9 cellular contexts compared by ENCODE assay signal in genomic region chr15:55197362-55197705, GRCh38. TPM values are rescaled to one million over a fixed set of nuclear protein-coding genes. Genes with fewer than 3 reads are reported as not detected.
DNase-seq lines count a peak whose midpoint lies in the region; ATAC-seq and TF ChIP-seq lines count a peak whose summit lies in the region.
"Had no signal": no experiment of that assay in that cellular context is flagged by ENCODE, and none has a peak within 500 bp of the region (broad histone marks: within the 10 kb centered on the region; RNA-seq: fewer than 3 reads in every experiment).

No MANE protein-coding gene starts in this region.

- no peaks in the 10 kb centered on the region for H3K9me3 ChIP-seq in CD8-positive, alpha-beta T cell (ENCODE audit: low read length)

- no peak for TF ChIP-seq CTCF in CD8-positive, alpha-beta T cell (IDR thresholded peaks at IDR 0.05)
- TF ChIP-seq CTCF in foreskin keratinocyte (conservative IDR thresholded peaks at IDR 0.05): no peak
- TF ChIP-seq CTCF in omental fat pad (IDR thresholded peaks at IDR 0.05): no peak

- POLR2A ChIA-PET in CD8-positive, alpha-beta T cell (lab: Charles Lee): interaction anchor here (0.6 to 3.1 kb wide), 15 partner anchors 9 to 1047 kb away, joined by 3 to 38 read pairs (median 5); partner anchors contain the start of genes CCPG1, PIERCE2, PIGB and PIGBOS1

- peaks cover 2% of the 10 kb centered on the region for H3K9me3 Mint-ChIP-seq in CD8-positive, alpha-beta T cell

- H3K4me3 ChIP-seq in CD8-positive, alpha-beta T cell (ENCODE audit: low read depth, low read length): peak overlapping the region; percentile 82

- H3K36me3 Mint-ChIP-seq in CD8-positive, alpha-beta T cell: peaks cover 17% of the 10 kb centered on the region

- no peaks in the 10 kb centered on the region for H3K27me3 ChIP-seq in CD8-positive, alpha-beta T cell (ENCODE audit: insufficient read depth, low read length)
- H3K27me3 ChIP-seq in foreskin keratinocyte: no peaks in the 10 kb centered on the region

- no peak for DNase-seq in CD8-positive, alpha-beta T cell
- peak; percentile 43 for DNase-seq in NCI-H526 treated with DMSO at 0.1 percent for 48 hours (lab: John Stamatoyannopoulos, UW)
- no peak for DNase-seq in foreskin keratinocyte
- no peak for DNase-seq in NCI-H2081 treated with DMSO at 0.1 percent for 48 hours (lab: John Stamatoyannopoulos, UW)
- no peak for DNase-seq in NCI-H524 treated with DMSO at 0.1 percent for 48 hours (lab: John Stamatoyannopoulos, UW)
- no peak for DNase-seq in omental fat pad (ENCODE audit: low spot score)

- no peak overlapping the region for H3K4me3 Mint-ChIP-seq in CD8-positive, alpha-beta T cell
- H3K4me3 Mint-ChIP-seq: naive B cell had no signal

- H3K36me3 ChIP-seq in CD8-positive, alpha-beta T cell (ENCODE audit: insufficient read depth, low read length): peaks cover 3% of the 10 kb centered on the region

- H3K4me1 ChIP-seq in CD8-positive, alpha-beta T cell (ENCODE audit: insufficient read depth, low read length): peaks cover 37% of the 10 kb centered on the region
- H3K4me1 ChIP-seq in foreskin keratinocyte: peaks cover 15% of the 10 kb centered on the region

- no peak overlapping the region for H3K27ac Mint-ChIP-seq in CD8-positive, alpha-beta T cell
- H3K27ac Mint-ChIP-seq: naive B cell had no signal

- CTCF ChIA-PET in CD8-positive, alpha-beta T cell (lab: Charles Lee): interaction anchor here (1.0 to 1.6 kb wide), 6 partner anchors 20 to 237 kb away, joined by 3 to 6 read pairs (median 4); no protein-coding TSS in a partner anchor

- H3K27me3 Mint-ChIP-seq in CD8-positive, alpha-beta T cell (ENCODE audit: low read depth): no peaks in the 10 kb centered on the region
- H3K27me3 Mint-ChIP-seq: naive B cell had no signal

- H3K27ac ChIP-seq in CD8-positive, alpha-beta T cell (ENCODE audit: low read depth, low read length): peak overlapping the region; percentile 94
- H3K27ac ChIP-seq in foreskin keratinocyte (peak overlapping the region; percentile 44), temporal lobe (ENCODE audit: low read depth, low read length) (peak overlapping the region; percentile 82)

- ATAC-seq in CD8-positive, alpha-beta T cell: peak; percentile 4
- peak; percentile 13 for ATAC-seq in GM21717 (IDR thresholded peaks at IDR 0.05; ENCODE audit: unreplicated experiment)
- no peak for ATAC-seq in foreskin keratinocyte
- no peak for ATAC-seq in omental fat pad (ENCODE audit: low FRiP score)

- intact Hi-C loops in CD8-positive, alpha-beta T cell (cut with DNase I, micrococcal nuclease): loop anchor here (1.0 to 10.0 kb wide), 6 partner anchors 19 to 1047 kb away; partner anchors contain the start of genes CCPG1 (in 2 of the 2), PIERCE2 (in 2 of the 2), PIGB (in 1 of the 2) and PIGBOS1 (in 1 of the 2)

- H3K4me1 Mint-ChIP-seq in CD8-positive, alpha-beta T cell (ENCODE audit: low read depth): peaks cover 14% of the 10 kb centered on the region

RNA-seq across cellular contexts. Expression of gene RSL24D1, which starts 0.6 kb away (rescaled TPM):
- total RNA-seq in CD8-positive, alpha-beta T cell: 100 to 1,000 TPM; 181 to 186 TPM
- total RNA-seq in foreskin keratinocyte: 81.3 and 89.3 TPM in 2 replicates
- polyA plus RNA-seq in foreskin keratinocyte: 76.7 and 78.6 TPM in 2 replicates
- 103 TPM for total RNA-seq in temporal lobe
- total RNA-seq in omental fat pad: 10 to 100 TPM; 49.3 to 67.5 (median 55.0) TPM

Comparison
In these comparisons a context has a peak if more than half of its experiments do, and no peak if none do; other contexts are left out.
1. ATAC-seq: peak in CD8-positive, alpha-beta T cell (single experiment) and GM21717 (single experiment); none in foreskin keratinocyte (single experiment) and omental fat pad (single experiment).
2. H3K27ac ChIP-seq: peak in every context shown above with its lines; median percentile 94 in CD8-positive, alpha-beta T cell; 82 in temporal lobe; 44 in foreskin keratinocyte.